9 cellular contexts compared by ENCODE assay signal in the genomic region with DNA sequence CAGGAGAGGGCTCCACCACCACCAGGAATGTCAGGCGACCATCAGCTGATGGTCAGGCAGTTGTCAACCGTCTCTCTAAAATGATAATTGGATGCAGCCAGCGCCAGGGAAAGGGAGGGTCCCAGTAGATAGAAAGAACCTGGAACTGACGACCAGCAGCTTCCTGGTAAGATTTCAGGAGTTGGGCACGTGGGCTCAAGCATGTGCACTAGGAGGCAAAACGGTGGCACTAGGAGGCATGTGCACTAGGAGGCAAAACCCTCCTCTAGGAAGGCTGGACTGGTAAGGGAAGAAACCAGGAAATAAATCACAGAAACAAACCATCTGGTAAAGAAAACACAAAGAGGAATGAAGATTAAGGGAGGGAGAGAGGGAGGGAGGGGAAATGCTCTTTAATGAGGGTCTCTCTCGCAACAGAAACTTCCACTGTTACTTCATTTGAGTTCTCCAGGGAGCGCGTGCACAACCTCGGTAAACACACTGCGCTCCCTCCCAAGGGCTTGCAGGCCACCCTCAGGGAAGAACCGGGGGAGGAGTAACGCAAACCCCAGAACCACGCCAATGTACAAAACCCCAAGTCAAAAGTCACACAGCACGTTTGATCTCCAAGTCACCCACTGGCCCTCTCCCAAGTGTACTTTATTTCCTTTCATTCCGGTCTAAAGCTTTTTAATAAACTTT.
DNase-seq lines count a peak whose midpoint lies in the region; ATAC-seq and TF ChIP-seq lines count a peak whose summit lies in the region.
"Had no signal": no experiment of that assay in that cellular context is flagged by ENCODE, and none has a peak within 500 bp of the region (broad histone marks: within the 10 kb centered on the region; RNA-seq: fewer than 3 reads in every experiment).

No MANE protein-coding gene starts in this region.

- H3K27ac Mint-ChIP-seq in activated naive CD8-positive, alpha-beta T cell = no peak overlapping the region
- H3K27ac Mint-ChIP-seq in activated naive CD8-positive, alpha-beta T cell treated with anti-CD3 and anti-CD28 coated beads, Interleukin-2, amount 50 U/mL, for 24 hours = no peak overlapping the region

- H3K27ac ChIP-seq in colonic mucosa = peak overlapping the region; percentile 66
- H3K27ac ChIP-seq in mucosa of rectum (ENCODE audit: low read depth in 2 of 2, low read length in 2 of 2) = peak overlapping the region; percentile 81 to 84
- H3K27ac ChIP-seq in upper lobe of left lung = peak overlapping the region; percentile 78 to 89 (median 84)

- no peak overlapping the region for H3K4me3 ChIP-seq in colonic mucosa
- H3K4me3 ChIP-seq in mucosa of rectum (ENCODE audit: low read length in 2 of 2) = no peak overlapping the region
- no peak overlapping the region for H3K4me3 ChIP-seq in upper lobe of left lung

- TF ChIP-seq CTCF in colonic mucosa (IDR thresholded peaks at IDR 0.05) = no peak
- TF ChIP-seq CTCF in upper lobe of left lung (IDR thresholded peaks at IDR 0.05) = no peak

- H3K9ac ChIP-seq in colonic mucosa (ENCODE audit: low read depth in 2 of 2, low read length in 2 of 2) (peak overlapping the region in 1 of 2 donors; percentile 44), mucosa of rectum (ENCODE audit: low read depth in 1 of 2, low read length in 2 of 2) (peak overlapping the region; percentile 24 to 26)

- no peak for TF ChIP-seq EP300 in upper lobe of left lung (IDR thresholded peaks at IDR 0.05)

- H3K4me1 Mint-ChIP-seq in activated naive CD8-positive, alpha-beta T cell (ENCODE audit: low read depth) = peaks cover 38% of the 10 kb centered on the region
- peaks cover 59% of the 10 kb centered on the region for H3K4me1 Mint-ChIP-seq in activated naive CD8-positive, alpha-beta T cell treated with anti-CD3 and anti-CD28 coated beads, Interleukin-2, amount 50 U/mL, for 24 hours

- intact Hi-C loops in colonic mucosa (cut with DNase I) = no loop called here

- H3K9me3 Mint-ChIP-seq in activated naive CD8-positive, alpha-beta T cell (ENCODE audit: low read depth) = no peaks in the 10 kb centered on the region
- H3K9me3 Mint-ChIP-seq in activated naive CD8-positive, alpha-beta T cell treated with anti-CD3 and anti-CD28 coated beads, Interleukin-2, amount 50 U/mL, for 24 hours = no peaks in the 10 kb centered on the region

- no peaks in the 10 kb centered on the region for H3K27me3 Mint-ChIP-seq in activated naive CD8-positive, alpha-beta T cell
- H3K27me3 Mint-ChIP-seq in activated naive CD8-positive, alpha-beta T cell treated with anti-CD3 and anti-CD28 coated beads, Interleukin-2, amount 50 U/mL, for 24 hours = no peaks in the 10 kb centered on the region

- no peak for ATAC-seq in activated naive CD8-positive, alpha-beta T cell treated with anti-CD3 and anti-CD28 coated beads, Interleukin-2, amount 50 U/mL, for 24 hours
- peak in 1 of 2 donors; percentile 9 for ATAC-seq in upper lobe of left lung (ENCODE audit: low FRiP score in 2 of 2)
- no peak for ATAC-seq in HG03097 (IDR thresholded peaks at IDR 0.05; ENCODE audit: low FRiP score, unreplicated experiment)

- 20 to 30% methylated on average over 16 of the region's 16 CpGs for WGBS in upper lobe of left lung, 2 donors

- H3K27me3 ChIP-seq in colonic mucosa = no peaks in the 10 kb centered on the region
- no peaks in the 10 kb centered on the region for H3K27me3 ChIP-seq in mucosa of rectum (ENCODE audit: control insufficient read depth in 2 of 2, insufficient read depth in 2 of 2, low read length in 2 of 2)
- no peaks in the 10 kb centered on the region for H3K27me3 ChIP-seq in upper lobe of left lung

- H3K4me1 ChIP-seq in colonic mucosa = peaks cover 6% of the 10 kb centered on the region
- H3K4me1 ChIP-seq in mucosa of rectum (ENCODE audit: control insufficient read depth in 2 of 2, insufficient read depth in 2 of 2, low read length in 2 of 2) = peaks cover 23 to 48% of the 10 kb centered on the region in 2 donors
- peaks cover 58 to 72% (median 62%) of the 10 kb centered on the region in 4 donors for H3K4me1 ChIP-seq in upper lobe of left lung

- peak overlapping the region; percentile 45 for H3K4me3 Mint-ChIP-seq in activated naive CD8-positive, alpha-beta T cell
- no peak overlapping the region for H3K4me3 Mint-ChIP-seq in activated naive CD8-positive, alpha-beta T cell treated with anti-CD3 and anti-CD28 coated beads, Interleukin-2, amount 50 U/mL, for 24 hours

- H3K36me3 Mint-ChIP-seq in activated naive CD8-positive, alpha-beta T cell = peaks cover 3% of the 10 kb centered on the region
- H3K36me3 Mint-ChIP-seq in activated naive CD8-positive, alpha-beta T cell treated with anti-CD3 and anti-CD28 coated beads, Interleukin-2, amount 50 U/mL, for 24 hours (ENCODE audit: low read depth) = no peaks in the 10 kb centered on the region

- H3K36me3 ChIP-seq in colonic mucosa (no peaks in the 10 kb centered on the region), mucosa of rectum (ENCODE audit: control insufficient read depth in 2 of 2, insufficient read depth in 2 of 2, low read length in 2 of 2) (no peaks in the 10 kb centered on the region), upper lobe of left lung (no peaks in the 10 kb centered on the region)

- H3K9me3 ChIP-seq in colonic mucosa = no peaks in the 10 kb centered on the region
- no peaks in the 10 kb centered on the region for H3K9me3 ChIP-seq in mucosa of rectum (ENCODE audit: control insufficient read depth in 2 of 2, low read length in 2 of 2)
- H3K9me3 ChIP-seq in upper lobe of left lung = no peaks in the 10 kb centered on the region

- no peak for TF ChIP-seq POLR2A in upper lobe of left lung (IDR thresholded peaks at IDR 0.05)

- DNase-seq in activated naive CD8-positive, alpha-beta T cell treated with anti-CD3 and anti-CD28 coated beads, Interleukin-2, amount 50 U/mL, for 24 hours = no peak
- DNase-seq in colonic mucosa = no peak
- DNase-seq in upper lobe of left lung = peak in 1 of 2 donors; percentile 44
- DNase-seq in NCI-H1694 (lab: John Stamatoyannopoulos, UW) = no peak
- no peak for DNase-seq in activated gamma-delta T cell (lab: John Stamatoyannopoulos, UW)
- DNase-seq: central memory CD4-positive, alpha-beta T cell had no signal
